10 cellular contexts compared by ENCODE assay signal in genomic region chr3:51710631-51711351, GRCh38. TPM values are rescaled to one million over a fixed set of nuclear protein-coding genes. Genes with fewer than 3 reads are reported as not detected.
DNase-seq lines count a peak whose midpoint lies in the region; ATAC-seq and TF ChIP-seq lines count a peak whose summit lies in the region.
"Had no signal": no experiment of that assay in that cellular context is flagged by ENCODE, and none has a peak within 500 bp of the region (broad histone marks: within the 10 kb centered on the region; RNA-seq: fewer than 3 reads in every experiment).

No MANE protein-coding gene starts in this region.

- H3K4me1 Mint-ChIP-seq in activated T-cell treated with anti-CD3 and anti-CD28 coated beads, Interleukin-2, amount 50 U/mL, for 24 hours (ENCODE audit: low read depth): peaks cover 15% of the 10 kb centered on the region
- peaks cover 8% of the 10 kb centered on the region for H3K4me1 Mint-ChIP-seq in chondrocyte (ENCODE audit: low read depth)

- ATAC-seq in sciatic nerve (no peak), HG03159 (IDR thresholded peaks at IDR 0.05; ENCODE audit: unreplicated experiment) (no peak)
- ATAC-seq: heart left ventricle had no signal

- peak; percentile 39 for TF ChIP-seq CTCF in chondrocyte (IDR thresholded peaks at IDR 0.05)

- H3K4me3 Mint-ChIP-seq in activated T-cell treated with anti-CD3 and anti-CD28 coated beads, Interleukin-2, amount 50 U/mL, for 24 hours: no peak overlapping the region
- H3K4me3 Mint-ChIP-seq in chondrocyte (ENCODE audit: unreplicated experiment): no peak overlapping the region

- no peaks in the 10 kb centered on the region for H3K9me3 Mint-ChIP-seq in activated T-cell treated with anti-CD3 and anti-CD28 coated beads, Interleukin-2, amount 50 U/mL, for 24 hours
- H3K9me3 Mint-ChIP-seq in chondrocyte (ENCODE audit: low read depth): no peaks in the 10 kb centered on the region

- intact Hi-C loops in sciatic nerve (cut with DNase I): no loop called here

- DNase-seq in activated T-cell treated with anti-CD3 and anti-CD28 coated beads, Interleukin-2, amount 50 U/mL, for 24 hours: peak; percentile 35
- no peak for DNase-seq in activated T-cell treated with anti-CD3 and anti-CD28 coated beads, Interleukin-2, amount 50 U/mL, for 48 hours
- DNase-seq in NCI-H82 (lab: John Stamatoyannopoulos, UW): peak; percentile 92
- peak; percentile 77 for DNase-seq in chondrocyte (ENCODE audit: low spot score)
- peak; percentile 33 for DNase-seq in sciatic nerve (ENCODE audit: low spot score)
- DNase-seq in stimulated activated CD4-positive, alpha-beta T cell treated with anti-CD3 and anti-CD28 coated beads, Interleukin-12 subunit alpha, Interleukin-12 subunit beta, amount 100 ng/mL, for 4 hours: no peak
- DNase-seq in NCI-H510A (lab: John Stamatoyannopoulos, UW): no peak
- DNase-seq: T-helper 2 cell had no signal

- peaks cover 3% of the 10 kb centered on the region for H3K36me3 Mint-ChIP-seq in activated T-cell treated with anti-CD3 and anti-CD28 coated beads, Interleukin-2, amount 50 U/mL, for 24 hours (ENCODE audit: low read depth)
- H3K36me3 Mint-ChIP-seq in chondrocyte (ENCODE audit: low read depth): no peaks in the 10 kb centered on the region

- no peak overlapping the region for H3K27ac Mint-ChIP-seq in activated T-cell treated with anti-CD3 and anti-CD28 coated beads, Interleukin-2, amount 50 U/mL, for 24 hours
- no peak overlapping the region for H3K27ac Mint-ChIP-seq in chondrocyte (ENCODE audit: unreplicated experiment)

- no peaks in the 10 kb centered on the region for H3K27me3 Mint-ChIP-seq in activated T-cell treated with anti-CD3 and anti-CD28 coated beads, Interleukin-2, amount 50 U/mL, for 24 hours
- H3K27me3 Mint-ChIP-seq in chondrocyte (ENCODE audit: low read depth): peaks cover 6% of the 10 kb centered on the region

RNA-seq across cellular contexts. Expression of gene GRM2, which starts 3.9 kb away (rescaled TPM):
- 0.10 TPM in 2 of 3 replicates, not detected in the other for total RNA-seq in chondrocyte
- total RNA-seq in sciatic nerve: 0.40 TPM

RNA-seq across cellular contexts. Expression of gene TEX264, which starts 39.7 kb away (rescaled TPM):
- total RNA-seq in chondrocyte (43.0 to 45.0 TPM (median 45.0 TPM) in 3 replicates), sciatic nerve (35.8 TPM)

Comparison
In these comparisons a context has a peak if more than half of its experiments do, and no peak if none do; other contexts are left out.
1. DNase-seq: peak in activated T-cell treated with anti-CD3 and anti-CD28 coated beads, Interleukin-2, amount 50 U/mL, for 24 hours (single experiment), NCI-H82 (single experiment), chondrocyte (single experiment) and sciatic nerve (single experiment); none in activated T-cell treated with anti-CD3 and anti-CD28 coated beads, Interleukin-2, amount 50 U/mL, for 48 hours (0 of 2), stimulated activated CD4-positive, alpha-beta T cell treated with anti-CD3 and anti-CD28 coated beads, Interleukin-12 subunit alpha, Interleukin-12 subunit beta, amount 100 ng/mL, for 4 hours (single experiment) and NCI-H510A (single experiment).